Comparison of ENCODE assay signal across 7 cellular contexts in the genomic region with DNA sequence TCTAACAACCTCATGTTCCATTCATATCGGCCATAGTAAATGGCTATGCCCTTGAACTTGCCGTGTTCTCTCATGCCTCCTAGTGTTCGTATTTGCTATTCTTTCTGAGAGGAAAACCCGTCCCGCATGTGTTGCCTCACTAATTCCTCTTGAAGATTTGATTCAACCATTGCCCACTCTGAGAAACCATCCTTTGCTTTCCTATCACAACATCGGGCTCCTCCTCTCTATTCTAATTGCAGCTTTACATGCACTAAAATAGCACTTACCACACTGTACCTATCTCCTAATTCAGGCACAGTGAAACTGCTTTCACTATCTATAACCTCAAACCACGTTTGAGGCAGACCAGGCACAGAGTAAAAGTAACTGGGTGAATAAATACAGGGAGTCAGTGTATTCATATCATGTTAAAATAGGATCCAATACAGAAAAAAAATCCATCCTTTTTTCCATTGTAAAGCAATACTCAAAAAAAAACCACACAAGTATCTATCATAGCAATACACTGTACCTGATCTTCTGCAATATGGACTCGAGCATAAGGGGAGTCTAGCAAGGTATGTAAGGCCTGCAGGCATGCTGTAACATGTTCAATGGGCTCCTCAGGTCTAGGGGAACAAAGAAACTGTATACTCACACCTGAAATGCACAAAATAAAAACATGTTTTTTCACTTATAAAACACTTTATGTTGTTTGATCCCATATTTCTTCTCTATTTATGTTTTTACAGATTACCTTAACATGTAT. TPM values are rescaled to one million over a fixed set of nuclear protein-coding genes. Genes with fewer than 3 reads are reported as not detected.
DNase-seq lines count a peak whose midpoint lies in the region; ATAC-seq, FAIRE-seq and TF ChIP-seq lines count a peak whose summit lies in the region.

No MANE protein-coding gene starts in this region.

- no peaks in the 10 kb centered on the region for H3K9me3 Mint-ChIP-seq in activated naive CD4-positive, alpha-beta T cell treated with anti-CD3 and anti-CD28 coated beads, Interleukin-2, amount 10 ng/mL, durations not matched to agents 7 days and 5 days

- in situ Hi-C loops in GM13977 (cut with MboI; ENCODE audit: low pct_unique_long_range_greater_than_20kb, low sequenced_read_pairs, unreplicated experiment): no loop called here

- peak; percentile 23 for FAIRE-seq in HTR-8/SVneo (lab: Jason Lieb, UNC)

- intact Hi-C loops in lower leg skin (cut with DNase I; ENCODE audit: low total_unique reads): loop anchor here (10.0 kb wide), 1 partner anchor 220 kb away; no protein-coding TSS in a partner anchor

- peak overlapping the region; percentile 36 for H3K4me3 Mint-ChIP-seq in activated naive CD4-positive, alpha-beta T cell treated with anti-CD3 and anti-CD28 coated beads, Interleukin-2, amount 10 ng/mL, durations not matched to agents 7 days and 5 days

- peak; percentile 99 for ATAC-seq in GM21576 (IDR thresholded peaks at IDR 0.05; ENCODE audit: unreplicated experiment)

- TF ChIP-seq CTCF in GM13977 (IDR thresholded peaks at IDR 0.05; ENCODE audit: extremely low read depth, insufficient read depth, missing control alignments) (peak; percentile 44), lower leg skin (IDR thresholded peaks at IDR 0.05) (no peak)

- DNase-seq in GM13977 (ENCODE audit: low spot score) (peak; percentile 23), HTR-8/SVneo (ENCODE audit: insufficient read length, low spot score) (peak; percentile 15), iPS-NIHi7 (ENCODE audit: extremely low spot score) (peak; percentile 25), mesenteric fat pad (ENCODE audit: low spot score) (no peak), lower leg skin (ENCODE audit: low spot score in 2 of 2) (no peak)
- DNase-seq in activated naive CD4-positive, alpha-beta T cell treated with anti-CD3 and anti-CD28 coated beads, Interleukin-2, amount 10 ng/mL, durations not matched to agents 7 days and 5 days: peak; percentile 47

- peaks cover 14% of the 10 kb centered on the region for H3K4me1 Mint-ChIP-seq in activated naive CD4-positive, alpha-beta T cell treated with anti-CD3 and anti-CD28 coated beads, Interleukin-2, amount 10 ng/mL, durations not matched to agents 7 days and 5 days

- no peaks in the 10 kb centered on the region for H3K27me3 Mint-ChIP-seq in activated naive CD4-positive, alpha-beta T cell treated with anti-CD3 and anti-CD28 coated beads, Interleukin-2, amount 10 ng/mL, durations not matched to agents 7 days and 5 days

- peaks cover 36% of the 10 kb centered on the region for H3K36me3 Mint-ChIP-seq in activated naive CD4-positive, alpha-beta T cell treated with anti-CD3 and anti-CD28 coated beads, Interleukin-2, amount 10 ng/mL, durations not matched to agents 7 days and 5 days

- 70 to 76% methylated on average over 8 of the region's 8 CpGs for WGBS in lower leg skin, 2 donors

- TF ChIP-seq POLR2A in lower leg skin (IDR thresholded peaks at IDR 0.05): no peak

- no peak overlapping the region for H3K4me3 ChIP-seq in lower leg skin (ENCODE audit: low read depth, poor library complexity, severe bottlenecking)

- H3K27ac Mint-ChIP-seq in activated naive CD4-positive, alpha-beta T cell treated with anti-CD3 and anti-CD28 coated beads, Interleukin-2, amount 10 ng/mL, durations not matched to agents 7 days and 5 days: peak overlapping the region; percentile 79

- CTCF ChIA-PET in activated naive CD4-positive, alpha-beta T cell treated with anti-CD3 and anti-CD28 coated beads, Interleukin-2, amount 10 ng/mL, durations not matched to agents 7 days and 5 days (lab: Charles Lee): interaction anchor here (3.1 kb wide), 1 partner anchor 226 kb away, joined by 15 read pairs; no protein-coding TSS in a partner anchor

RNA-seq across cellular contexts. Expression of a gene that starts 39.0 kb away (rescaled TPM):
- 26.2 TPM for total RNA-seq in mesenteric fat pad
- 10 to 100 TPM; 34.4 to 41.9 (median 37.9) TPM for total RNA-seq in lower leg skin

Comparison
In these comparisons a context has a peak if more than half of its experiments do, and no peak if none do; other contexts are left out.
1. DNase-seq: peak in GM13977 (single experiment), HTR-8/SVneo (single experiment), activated naive CD4-positive, alpha-beta T cell treated with anti-CD3 and anti-CD28 coated beads, Interleukin-2, amount 10 ng/mL, durations not matched to agents 7 days and 5 days (single experiment) and iPS-NIHi7 (single experiment); none in mesenteric fat pad (single experiment) and lower leg skin (0 of 2).